25 cellular contexts compared by ENCODE assay signal in genomic region chrX:32269877-32270276, GRCh38.
"Had no signal": no experiment of that assay in that cellular context is flagged by ENCODE, and none has a peak within 500 bp of the region (broad histone marks: within the 10 kb centered on the region; RNA-seq: fewer than 3 reads in every experiment).

No MANE protein-coding gene starts in this region.

- H3K27me3 Mint-ChIP-seq: naive B cell; stimulated activated naive CD8-positive, alpha-beta T cell treated with anti-CD3 and anti-CD28 coated beads, Interleukin-15, Interleukin-2, amounts not matched to agents 100 ng/mL and 50 ng/mL, for 24 hours had no signal

- H3K36me3 Mint-ChIP-seq: naive B cell; natural killer cell; stimulated activated effector memory CD8-positive, alpha-beta T cell treated with anti-CD3 and anti-CD28 coated beads, Interleukin-12 subunit alpha, Interleukin-12 subunit beta, amount 100 ng/mL, for 72 hours had no signal

- H3K4me1 ChIP-seq: heart right ventricle, lower lobe of right lung, pancreas, psoas muscle, spleen, suprapubic skin, tibial artery, upper lobe of right lung had no signal

- H3K27ac ChIP-seq: hepatocyte, lower lobe of right lung, pancreas, psoas muscle, spleen, suprapubic skin, thoracic aorta, tibial artery, upper lobe of right lung had no signal

- H3K9me3 ChIP-seq: lower lobe of right lung, pancreas, suprapubic skin, thoracic aorta, upper lobe of right lung had no signal

- DNase-seq: heart right ventricle; kidney glomerular epithelial cell; left colon; lower lobe of right lung; mammary epithelial cell; mesenchymal stem cell; naive B cell; natural killer cell; pancreas; psoas muscle; spleen; stimulated activated CD4-positive, alpha-beta T cell treated with anti-CD3 and anti-CD28 coated beads, Interleukin-4, amount 100 ng/mL, for 24 hours; stimulated activated naive CD4-positive, alpha-beta T cell; tibial artery; trophoblast cell; upper lobe of right lung had no signal

- H3K27me3 ChIP-seq: heart right ventricle, hepatocyte, pancreas, spleen, suprapubic skin, tibial artery, upper lobe of right lung had no signal

- H3K9me3 Mint-ChIP-seq: natural killer cell; stimulated activated effector memory CD8-positive, alpha-beta T cell treated with anti-CD3 and anti-CD28 coated beads, Interleukin-12 subunit alpha, Interleukin-12 subunit beta, amount 100 ng/mL, for 72 hours had no signal

- H3K4me3 Mint-ChIP-seq: naive B cell; natural killer cell; stimulated activated effector memory CD8-positive, alpha-beta T cell treated with anti-CD3 and anti-CD28 coated beads, Interleukin-12 subunit alpha, Interleukin-12 subunit beta, amount 100 ng/mL, for 72 hours; stimulated activated naive CD8-positive, alpha-beta T cell treated with anti-CD3 and anti-CD28 coated beads, Interleukin-15, Interleukin-2, amounts not matched to agents 100 ng/mL and 50 ng/mL, for 24 hours had no signal

- H3K27ac Mint-ChIP-seq: naive B cell; natural killer cell; stimulated activated effector memory CD8-positive, alpha-beta T cell treated with anti-CD3 and anti-CD28 coated beads, Interleukin-12 subunit alpha, Interleukin-12 subunit beta, amount 100 ng/mL, for 72 hours; stimulated activated naive CD8-positive, alpha-beta T cell treated with anti-CD3 and anti-CD28 coated beads, Interleukin-15, Interleukin-2, amounts not matched to agents 100 ng/mL and 50 ng/mL, for 24 hours had no signal

- H2AFZ ChIP-seq: hepatocyte had no signal

- H3K4me3 ChIP-seq: heart right ventricle, hepatocyte, lower lobe of right lung, pancreas, psoas muscle, spleen, suprapubic skin, thoracic aorta, tibial artery, upper lobe of right lung had no signal

- FAIRE-seq: keratinocyte, small intestine, urothelium cell line had no signal

- H3K79me2 ChIP-seq: hepatocyte had no signal

- H3K4me1 Mint-ChIP-seq: naive B cell; natural killer cell; stimulated activated effector memory CD8-positive, alpha-beta T cell treated with anti-CD3 and anti-CD28 coated beads, Interleukin-12 subunit alpha, Interleukin-12 subunit beta, amount 100 ng/mL, for 72 hours had no signal

- H3K4me2 ChIP-seq: hepatocyte had no signal

- ATAC-seq: heart right ventricle; left colon; lower lobe of right lung; natural killer cell; pancreas; psoas muscle; sciatic nerve; stimulated activated effector memory CD8-positive, alpha-beta T cell treated with anti-CD3 and anti-CD28 coated beads, Interleukin-12 subunit alpha, Interleukin-12 subunit beta, amount 100 ng/mL, for 72 hours; upper lobe of right lung had no signal

- H3K36me3 ChIP-seq: heart right ventricle, lower lobe of right lung, pancreas, spleen, suprapubic skin, thoracic aorta, tibial artery, upper lobe of right lung had no signal
